1 cellular context compared by ENCODE assay signal in genomic region chr9:71822935-71823334, GRCh38.
TF ChIP-seq lines count a peak whose summit lies in the region.

No MANE protein-coding gene starts in this region.

TF ChIP-seq in H1, 55 proteins besides CTCF, POLR2A, EP300 and RAD21 (continued from another document):
- 0 out of 2 replicates have a peak, but pooled peaks have one; percentile 19 for TF ChIP-seq TCF12 (IDR thresholded peaks at IDR 0.05; ENCODE audit: low read depth, low read length)
